Comparison of ENCODE assay signal across 23 cellular contexts in the genomic region with DNA sequence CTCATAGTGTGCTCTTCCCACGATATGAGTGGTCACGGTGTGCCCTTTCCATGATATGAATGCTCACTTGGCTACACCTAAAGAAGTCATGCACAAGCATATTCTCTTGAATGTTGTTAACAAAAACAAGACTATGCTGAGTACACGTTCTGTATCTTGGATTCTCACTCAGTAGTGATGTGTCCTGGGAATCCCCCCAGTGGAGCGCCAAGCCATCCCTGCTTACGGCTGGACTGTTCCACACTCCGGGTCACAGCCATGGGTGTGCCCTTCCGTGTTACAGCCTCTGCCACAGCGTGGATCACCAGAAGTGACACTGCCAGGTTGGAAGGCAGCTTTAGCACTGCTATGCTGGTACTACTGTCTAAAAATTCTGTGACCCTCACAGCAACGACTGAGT. TPM values are rescaled to one million over a fixed set of nuclear protein-coding genes. Genes with fewer than 3 reads are reported as not detected.
DNase-seq lines count a peak whose midpoint lies in the region; FAIRE-seq and TF ChIP-seq lines count a peak whose summit lies in the region.
"Had no signal": no experiment of that assay in that cellular context is flagged by ENCODE, and none has a peak within 500 bp of the region (broad histone marks: within the 10 kb centered on the region; RNA-seq: fewer than 3 reads in every experiment).

No MANE protein-coding gene starts in this region.

- no peak overlapping the region for H3K4me2 ChIP-seq in osteoblast (ENCODE audit: insufficient read depth, low read length)
- H3K4me2 ChIP-seq: GM23338 had no signal

- no peak overlapping the region for H3K27ac ChIP-seq in osteoblast (ENCODE audit: low read depth, low read length)

- H3K9me3 ChIP-seq in osteoblast (ENCODE audit: low read depth, low read length), result peaks cover 3% of the 10 kb centered on the region
- H3K9me3 ChIP-seq: HAP-1 had no signal

- FAIRE-seq in HTR-8/SVneo (lab: Jason Lieb, UNC), result peak; percentile 66
- no peak for FAIRE-seq in urothelium cell line (lab: Jason Lieb, UNC)
- FAIRE-seq: GM12891, GM18507 had no signal

- H3K27me3 ChIP-seq in H7 (ENCODE audit: control insufficient read depth, insufficient read depth, low read length), result no peaks in the 10 kb centered on the region
- no peaks in the 10 kb centered on the region for H3K27me3 ChIP-seq in osteoblast (ENCODE audit: insufficient read depth, low read length)

- H3K36me3 ChIP-seq in H7 (replicated peaks; ENCODE audit: control insufficient read depth, insufficient read depth, low read length), result no peaks in the 10 kb centered on the region
- no peaks in the 10 kb centered on the region for H3K36me3 ChIP-seq in osteoblast (ENCODE audit: insufficient read depth, low read length)
- H3K36me3 ChIP-seq: HAP-1 had no signal

- H3K79me2 ChIP-seq in osteoblast (ENCODE audit: insufficient read depth, low read length), result no peaks in the 10 kb centered on the region

- H3K4me3 ChIP-seq in H7 (ENCODE audit: insufficient read depth, low read depth, low read length) (no peak overlapping the region), osteoblast (ENCODE audit: insufficient read depth, low read length) (no peak overlapping the region)
- H3K4me3 ChIP-seq: GM23338, HAP-1 had no signal

- H2AFZ ChIP-seq in osteoblast (ENCODE audit: low read length), result no peak overlapping the region
- H2AFZ ChIP-seq: GM23338 had no signal

- H4K20me1 ChIP-seq in osteoblast (ENCODE audit: insufficient read depth, low read length), result no peaks in the 10 kb centered on the region

- no peak for TF ChIP-seq CTCF in osteoblast (IDR thresholded peaks at IDR 0.05; ENCODE audit: extremely low read depth, low read depth, low read length)

- H3K4me1 ChIP-seq in osteoblast (ENCODE audit: insufficient read depth, low read length), result no peaks in the 10 kb centered on the region
- H3K4me1 ChIP-seq: HAP-1 had no signal

- DNase-seq in H7, result peak; percentile 9
- no peak for DNase-seq in HTR-8/SVneo (ENCODE audit: insufficient read length, low spot score)
- DNase-seq in osteoblast (ENCODE audit: insufficient read length, low spot score, missing footprints), result peak; percentile 37
- no peak for DNase-seq in activated gamma-delta T cell treated with Interleukin-2 at 50 U/mL for 16 hours
- no peak for DNase-seq in urothelium cell line (ENCODE audit: low spot score)
- DNase-seq in germinal center (ENCODE audit: low spot score), result no peak
- DNase-seq: C1 segment of cervical spinal cord; Calu3; CD4-positive, alpha-beta memory T cell; COR-L47; DMS53; DMS79 treated with DMSO at 0.1 percent for 48 hours; GF-D8; HFFc6 had no signal

RNA-seq across cellular contexts. Expression of a gene that starts 59.1 kb away (rescaled TPM):
- total RNA-seq in H7 (2014; rRNA removed; shearing (Covaris generic)), result not detected in 2 replicates
- not detected in 2 replicates for total RNA-seq in osteoblast
- total RNA-seq: A172; A673; Calu3; CD4-positive, alpha-beta memory T cell; Daoy; G401; GM23338; H4; HFFc6 had no signal

Comparison
In these comparisons a context has a peak if more than half of its experiments do, and no peak if none do; other contexts are left out.
1. DNase-seq: peak in H7 (single experiment) and osteoblast (single experiment); none in HTR-8/SVneo (single experiment), activated gamma-delta T cell treated with Interleukin-2 at 50 U/mL for 16 hours (single experiment), urothelium cell line (single experiment) and germinal center (single experiment).